Comparison of ENCODE assay signal across 1 cellular context in the genomic region with DNA sequence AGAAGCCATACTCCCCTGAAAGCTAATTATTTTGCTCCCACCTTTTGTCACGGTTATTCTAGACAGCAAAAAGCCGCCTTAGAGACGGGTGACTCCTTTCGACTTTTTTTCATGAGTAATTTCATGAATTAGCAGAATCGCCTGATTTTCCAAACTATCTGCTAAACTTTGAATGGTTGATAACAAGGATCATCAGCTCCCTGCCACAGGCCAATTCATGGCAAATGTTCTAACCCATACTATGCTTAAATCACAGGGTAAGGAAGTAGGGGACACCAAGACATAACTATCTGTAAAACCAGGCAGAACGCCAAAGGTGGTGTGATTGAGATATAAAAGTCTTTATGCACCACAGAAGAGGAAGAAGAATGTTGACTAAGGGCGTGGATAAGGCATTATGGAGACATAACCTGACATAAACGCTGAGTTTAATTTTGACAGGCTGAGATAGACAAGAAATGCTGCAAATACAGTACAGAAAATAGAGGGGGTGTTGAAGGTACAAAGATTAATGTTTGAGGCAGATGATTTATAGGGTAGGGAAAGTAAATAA.
A peak's percentile ranks its signal among the peaks of the same experiment; 100 is the strongest.
TF ChIP-seq lines count a peak whose summit lies in the region.

No MANE protein-coding gene starts in this region.

TF ChIP-seq in GM12878, 131 proteins besides CTCF, POLR2A, EP300 and RAD21:
- TF ChIP-seq HDAC6 (IDR thresholded peaks at IDR 0.05; ENCODE audit: unreplicated experiment), result no peak
- no peak for TF ChIP-seq RFX5 (IDR thresholded peaks at IDR 0.05; ENCODE audit: low read depth, low read length)
- TF ChIP-seq SPI1 (IDR thresholded peaks at IDR 0.05; ENCODE audit: borderline replicate concordance, insufficient read depth, low read depth, low read length), result no peak
- TF ChIP-seq STAT1 (conservative IDR thresholded peaks at IDR 0.05), result no peak
- peak; percentile 40; the same call in 1 of the 2 replicates for TF ChIP-seq JUNB (IDR thresholded peaks at IDR 0.05)
- peak; percentile 19; the same call in 1 of the 2 replicates for TF ChIP-seq ZSCAN29 (IDR thresholded peaks at IDR 0.05)
- TF ChIP-seq IKZF1 (conservative IDR thresholded peaks at IDR 0.05), result no peak
- no peak for TF ChIP-seq ZNF622 (IDR thresholded peaks at IDR 0.05)
- no peak for TF ChIP-seq PML (IDR thresholded peaks at IDR 0.05; ENCODE audit: low read length)
- no peak for TF ChIP-seq RBBP5 (conservative IDR thresholded peaks at IDR 0.05)
- TF ChIP-seq BMI1 (IDR thresholded peaks at IDR 0.05; ENCODE audit: borderline replicate concordance), result no peak
- TF ChIP-seq NFIC (IDR thresholded peaks at IDR 0.05; ENCODE audit: low read depth, low read length), result 0 out of 2 replicates have a peak, but pooled peaks have one; percentile 29
- TF ChIP-seq, protein P1, sequence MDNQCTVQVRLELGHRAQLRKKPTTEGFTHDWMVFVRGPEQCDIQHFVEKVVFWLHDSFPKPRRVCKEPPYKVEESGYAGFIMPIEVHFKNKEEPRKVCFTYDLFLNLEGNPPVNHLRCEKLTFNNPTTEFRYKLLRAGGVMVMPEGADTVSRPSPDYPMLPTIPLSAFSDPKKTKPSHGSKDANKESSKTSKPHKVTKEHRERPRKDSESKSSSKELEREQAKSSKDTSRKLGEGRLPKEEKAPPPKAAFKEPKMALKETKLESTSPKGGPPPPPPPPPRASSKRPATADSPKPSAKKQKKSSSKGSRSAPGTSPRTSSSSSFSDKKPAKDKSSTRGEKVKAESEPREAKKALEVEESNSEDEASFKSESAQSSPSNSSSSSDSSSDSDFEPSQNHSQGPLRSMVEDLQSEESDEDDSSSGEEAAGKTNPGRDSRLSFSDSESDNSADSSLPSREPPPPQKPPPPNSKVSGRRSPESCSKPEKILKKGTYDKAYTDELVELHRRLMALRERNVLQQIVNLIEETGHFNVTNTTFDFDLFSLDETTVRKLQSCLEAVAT (IDR thresholded peaks at IDR 0.05), result no peak
- no peak for TF ChIP-seq NRF1 (conservative IDR thresholded peaks at IDR 0.05; ENCODE audit: low read depth, low read length)
- TF ChIP-seq ZNF217 (IDR thresholded peaks at IDR 0.05), result no peak
- TF ChIP-seq SP1 (IDR thresholded peaks at IDR 0.05; ENCODE audit: low read depth, low read length), result no peak
- no peak for TF ChIP-seq ZNF24 (IDR thresholded peaks at IDR 0.05)
- no peak for TF ChIP-seq STAT3 (IDR thresholded peaks at IDR 0.05; ENCODE audit: low read depth, low read length)
- TF ChIP-seq POLR2AphosphoS5 (IDR thresholded peaks at IDR 0.05; ENCODE audit: low read length), result no peak
- TF ChIP-seq PAX5 (IDR thresholded peaks at IDR 0.05; ENCODE audit: borderline replicate concordance, low read depth, low read length), result no peak
- TF ChIP-seq ATF7 (IDR thresholded peaks at IDR 0.05; ENCODE audit: low read depth), result no peak
TF ChIP-seq in GM12878: peak in this region for 3.
